Comparison of ENCODE assay signal across 2 cellular contexts in the genomic region with DNA sequence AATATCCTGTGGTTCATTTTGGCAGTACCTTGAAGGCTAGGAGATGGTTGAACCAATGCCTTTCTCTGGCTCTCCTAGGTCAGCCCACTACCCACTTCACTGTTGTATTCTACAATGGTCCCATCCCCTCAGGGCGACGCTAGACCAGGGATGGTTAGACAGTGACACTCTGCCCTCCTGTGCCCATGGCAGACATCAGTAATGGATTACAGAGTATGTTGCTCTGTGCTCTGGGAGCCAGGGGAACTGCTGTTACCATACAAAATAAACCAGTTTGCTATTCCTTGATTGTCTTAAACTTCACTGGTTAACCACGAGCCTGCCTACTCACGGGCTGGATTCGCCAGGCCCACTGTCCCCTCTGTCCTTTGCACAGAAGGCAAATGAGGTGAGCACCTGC.
TF ChIP-seq lines count a peak whose summit lies in the region.

No MANE protein-coding gene starts in this region.

TF ChIP-seq in Ishikawa, 13 proteins besides CTCF, POLR2A, EP300 and RAD21 (continued from another document):
- TF ChIP-seq, protein P1, sequence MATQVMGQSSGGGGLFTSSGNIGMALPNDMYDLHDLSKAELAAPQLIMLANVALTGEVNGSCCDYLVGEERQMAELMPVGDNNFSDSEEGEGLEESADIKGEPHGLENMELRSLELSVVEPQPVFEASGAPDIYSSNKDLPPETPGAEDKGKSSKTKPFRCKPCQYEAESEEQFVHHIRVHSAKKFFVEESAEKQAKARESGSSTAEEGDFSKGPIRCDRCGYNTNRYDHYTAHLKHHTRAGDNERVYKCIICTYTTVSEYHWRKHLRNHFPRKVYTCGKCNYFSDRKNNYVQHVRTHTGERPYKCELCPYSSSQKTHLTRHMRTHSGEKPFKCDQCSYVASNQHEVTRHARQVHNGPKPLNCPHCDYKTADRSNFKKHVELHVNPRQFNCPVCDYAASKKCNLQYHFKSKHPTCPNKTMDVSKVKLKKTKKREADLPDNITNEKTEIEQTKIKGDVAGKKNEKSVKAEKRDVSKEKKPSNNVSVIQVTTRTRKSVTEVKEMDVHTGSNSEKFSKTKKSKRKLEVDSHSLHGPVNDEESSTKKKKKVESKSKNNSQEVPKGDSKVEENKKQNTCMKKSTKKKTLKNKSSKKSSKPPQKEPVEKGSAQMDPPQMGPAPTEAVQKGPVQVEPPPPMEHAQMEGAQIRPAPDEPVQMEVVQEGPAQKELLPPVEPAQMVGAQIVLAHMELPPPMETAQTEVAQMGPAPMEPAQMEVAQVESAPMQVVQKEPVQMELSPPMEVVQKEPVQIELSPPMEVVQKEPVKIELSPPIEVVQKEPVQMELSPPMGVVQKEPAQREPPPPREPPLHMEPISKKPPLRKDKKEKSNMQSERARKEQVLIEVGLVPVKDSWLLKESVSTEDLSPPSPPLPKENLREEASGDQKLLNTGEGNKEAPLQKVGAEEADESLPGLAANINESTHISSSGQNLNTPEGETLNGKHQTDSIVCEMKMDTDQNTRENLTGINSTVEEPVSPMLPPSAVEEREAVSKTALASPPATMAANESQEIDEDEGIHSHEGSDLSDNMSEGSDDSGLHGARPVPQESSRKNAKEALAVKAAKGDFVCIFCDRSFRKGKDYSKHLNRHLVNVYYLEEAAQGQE (IDR thresholded peaks at IDR 0.05; ENCODE audit: low read depth), result no peak
- TF ChIP-seq CEBPB (IDR thresholded peaks at IDR 0.05), result no peak
- TF ChIP-seq EGR1 (IDR thresholded peaks at IDR 0.05), result no peak
- no peak for TF ChIP-seq TEAD4 (IDR thresholded peaks at IDR 0.05)
- TF ChIP-seq FOXM1 (IDR thresholded peaks at IDR 0.05; ENCODE audit: borderline replicate concordance, low read depth), result no peak

TF ChIP-seq in WTC11, 78 proteins besides CTCF, POLR2A, EP300 and RAD21 (continued from another document):
- TF ChIP-seq GRHL2 (CRISPR knock-in tag; IDR thresholded peaks at IDR 0.05; ENCODE audit: insufficient replicate concordance, severe bottlenecking) (no peak), MYBL2 (CRISPR knock-in tag; IDR thresholded peaks at IDR 0.05) (no peak), ZNF416 (CRISPR knock-in tag; IDR thresholded peaks at IDR 0.05) (no peak), CREM (CRISPR knock-in tag; IDR thresholded peaks at IDR 0.05) (no peak), NFATC4 (CRISPR knock-in tag; IDR thresholded peaks at IDR 0.05) (no peak), SP1 (CRISPR knock-in tag; conservative IDR thresholded peaks at IDR 0.05) (no peak), EMX1 (CRISPR knock-in tag; IDR thresholded peaks at IDR 0.05) (no peak), JAZF1 (CRISPR knock-in tag; IDR thresholded peaks at IDR 0.05) (no peak)
- TF ChIP-seq, protein P2, sequence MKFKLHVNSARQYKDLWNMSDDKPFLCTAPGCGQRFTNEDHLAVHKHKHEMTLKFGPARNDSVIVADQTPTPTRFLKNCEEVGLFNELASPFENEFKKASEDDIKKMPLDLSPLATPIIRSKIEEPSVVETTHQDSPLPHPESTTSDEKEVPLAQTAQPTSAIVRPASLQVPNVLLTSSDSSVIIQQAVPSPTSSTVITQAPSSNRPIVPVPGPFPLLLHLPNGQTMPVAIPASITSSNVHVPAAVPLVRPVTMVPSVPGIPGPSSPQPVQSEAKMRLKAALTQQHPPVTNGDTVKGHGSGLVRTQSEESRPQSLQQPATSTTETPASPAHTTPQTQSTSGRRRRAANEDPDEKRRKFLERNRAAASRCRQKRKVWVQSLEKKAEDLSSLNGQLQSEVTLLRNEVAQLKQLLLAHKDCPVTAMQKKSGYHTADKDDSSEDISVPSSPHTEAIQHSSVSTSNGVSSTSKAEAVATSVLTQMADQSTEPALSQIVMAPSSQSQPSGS (CRISPR knock-in tag; IDR thresholded peaks at IDR 0.05; ENCODE audit: borderline replicate concordance, low read depth), result no peak
- TF ChIP-seq, protein P3, sequence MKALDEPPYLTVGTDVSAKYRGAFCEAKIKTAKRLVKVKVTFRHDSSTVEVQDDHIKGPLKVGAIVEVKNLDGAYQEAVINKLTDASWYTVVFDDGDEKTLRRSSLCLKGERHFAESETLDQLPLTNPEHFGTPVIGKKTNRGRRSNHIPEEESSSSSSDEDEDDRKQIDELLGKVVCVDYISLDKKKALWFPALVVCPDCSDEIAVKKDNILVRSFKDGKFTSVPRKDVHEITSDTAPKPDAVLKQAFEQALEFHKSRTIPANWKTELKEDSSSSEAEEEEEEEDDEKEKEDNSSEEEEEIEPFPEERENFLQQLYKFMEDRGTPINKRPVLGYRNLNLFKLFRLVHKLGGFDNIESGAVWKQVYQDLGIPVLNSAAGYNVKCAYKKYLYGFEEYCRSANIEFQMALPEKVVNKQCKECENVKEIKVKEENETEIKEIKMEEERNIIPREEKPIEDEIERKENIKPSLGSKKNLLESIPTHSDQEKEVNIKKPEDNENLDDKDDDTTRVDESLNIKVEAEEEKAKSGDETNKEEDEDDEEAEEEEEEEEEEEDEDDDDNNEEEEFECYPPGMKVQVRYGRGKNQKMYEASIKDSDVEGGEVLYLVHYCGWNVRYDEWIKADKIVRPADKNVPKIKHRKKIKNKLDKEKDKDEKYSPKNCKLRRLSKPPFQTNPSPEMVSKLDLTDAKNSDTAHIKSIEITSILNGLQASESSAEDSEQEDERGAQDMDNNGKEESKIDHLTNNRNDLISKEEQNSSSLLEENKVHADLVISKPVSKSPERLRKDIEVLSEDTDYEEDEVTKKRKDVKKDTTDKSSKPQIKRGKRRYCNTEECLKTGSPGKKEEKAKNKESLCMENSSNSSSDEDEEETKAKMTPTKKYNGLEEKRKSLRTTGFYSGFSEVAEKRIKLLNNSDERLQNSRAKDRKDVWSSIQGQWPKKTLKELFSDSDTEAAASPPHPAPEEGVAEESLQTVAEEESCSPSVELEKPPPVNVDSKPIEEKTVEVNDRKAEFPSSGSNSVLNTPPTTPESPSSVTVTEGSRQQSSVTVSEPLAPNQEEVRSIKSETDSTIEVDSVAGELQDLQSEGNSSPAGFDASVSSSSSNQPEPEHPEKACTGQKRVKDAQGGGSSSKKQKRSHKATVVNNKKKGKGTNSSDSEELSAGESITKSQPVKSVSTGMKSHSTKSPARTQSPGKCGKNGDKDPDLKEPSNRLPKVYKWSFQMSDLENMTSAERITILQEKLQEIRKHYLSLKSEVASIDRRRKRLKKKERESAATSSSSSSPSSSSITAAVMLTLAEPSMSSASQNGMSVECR (CRISPR knock-in tag; IDR thresholded peaks at IDR 0.05; ENCODE audit: borderline replicate concordance), result no peak
